18 cellular contexts compared by ENCODE assay signal in the genomic region with DNA sequence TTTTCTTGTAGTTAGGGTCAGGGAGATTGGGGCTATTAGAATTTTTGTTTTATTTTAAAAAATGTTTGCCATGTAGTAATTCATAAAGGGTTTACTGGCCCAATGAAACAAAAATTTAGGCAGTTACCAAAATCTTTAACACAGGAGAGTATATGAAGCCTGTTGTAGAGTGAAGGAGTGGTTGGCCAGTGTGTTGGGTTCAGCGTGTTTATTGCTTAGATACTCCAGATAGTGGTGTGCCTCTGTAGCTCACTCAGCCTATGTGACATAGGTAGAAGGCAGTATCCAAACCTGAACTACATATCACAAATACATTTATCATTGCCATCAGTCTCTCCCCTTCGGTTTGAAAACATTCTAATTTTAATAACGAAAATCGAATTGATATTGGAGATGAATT. TPM values are rescaled to one million over a fixed set of nuclear protein-coding genes. Genes with fewer than 3 reads are reported as not detected.
DNase-seq lines count a peak whose midpoint lies in the region; ATAC-seq, FAIRE-seq and TF ChIP-seq lines count a peak whose summit lies in the region.
"Had no signal": no experiment of that assay in that cellular context is flagged by ENCODE, and none has a peak within 500 bp of the region (broad histone marks: within the 10 kb centered on the region; RNA-seq: fewer than 3 reads in every experiment).

No MANE protein-coding gene starts in this region.

- H4K5ac ChIP-seq in IMR-90 (ENCODE audit: low read depth, low read length) = peak overlapping the region; percentile 91

- intact Hi-C loops in IMR-90 (cut with micrococcal nuclease) (loop anchor here (1.0 to 10.0 kb wide), 2 partner anchors 165 to 166 kb away; partner anchors contain the start of gene PLAA), kidney (cut with DNase I) (no loop called here)

- peaks cover 2 to 34% of the 10 kb centered on the region in 2 experiments for H3K79me1 ChIP-seq in IMR-90 (ENCODE audit: low read depth in 1 of 2, low read length in 2 of 2)

- WGBS in IMR-90 (ENCODE audit: extremely low coverage in 2 of 2, insufficient read length in 1 of 2), 2 experiments = no CpG with 5 or more reads among the region's 4 CpGs

- H3K18ac ChIP-seq in IMR-90 (ENCODE audit: low read depth, low read length) = peak overlapping the region; percentile 95

- H3K9ac ChIP-seq in IMR-90 (ENCODE audit: low read depth, low read length) = peak overlapping the region; percentile 99
- H3K9ac ChIP-seq in kidney (ENCODE audit: low read length in 2 of 2) = peak overlapping the region in 1 of 2 donors; percentile 59
- H3K9ac ChIP-seq in subcutaneous abdominal adipose tissue (ENCODE audit: low read length in 5 of 5) = peak overlapping the region in 3 of 5 donors; percentile 3 to 66 (median 50)
- H3K9ac ChIP-seq: KMS-11 had no signal

- no peak for TF ChIP-seq RAD21 in IMR-90 (IDR thresholded peaks at IDR 0.05; ENCODE audit: low read length)

- DNase-seq in IMR-90 = no peak
- no peak for DNase-seq in coronary artery (ENCODE audit: low spot score)
- DNase-seq in kidney = no peak
- DNase-seq in effector memory CD4-positive, alpha-beta T cell = no peak
- DNase-seq: activated CD4-positive, alpha-beta T cell treated with anti-CD3 and anti-CD28 coated beads, Interleukin-2, amount 50 U/mL, for 48 hours; activated T-cell treated with anti-CD3 and anti-CD28 coated beads, Interleukin-2, amount 50 U/mL, for 48 hours; C1 segment of cervical spinal cord; cerebellar nuclear complex; DMS 273 treated with DMSO at 0.1 percent for 48 hours; left colon; naive B cell; NCI-H226 had no signal

- H4K8ac ChIP-seq in IMR-90 (ENCODE audit: low read depth in 2 of 2, low read length in 2 of 2) = peak overlapping the region; percentile 33 to 65

- H3K4ac ChIP-seq in IMR-90 (ENCODE audit: low read depth, low read length) = peak overlapping the region; percentile 64

- TF ChIP-seq POLR2A in IMR-90 (IDR thresholded peaks at IDR 0.05; ENCODE audit: low read depth, low read length) = 0 out of 2 replicates have a peak, but pooled peaks have one; percentile 35

- H3K4me3 ChIP-seq in IMR-90 (ENCODE audit: insufficient read depth, low read depth, low read length) (peak overlapping the region; percentile 55), coronary artery (peak overlapping the region; percentile 47), kidney (ENCODE audit: low read length in 2 of 2) (peak overlapping the region; percentile 15 to 51), subcutaneous abdominal adipose tissue (ENCODE audit: low read depth in 1 of 5, low read length in 5 of 5) (peak overlapping the region in 3 of 5 donors; percentile 51 to 78 (median 62))
- no peak overlapping the region for H3K4me3 ChIP-seq in effector memory CD4-positive, alpha-beta T cell (ENCODE audit: insufficient read depth, low read depth, low read length, poor library complexity, severe bottlenecking)

- peak overlapping the region; percentile 20; the same call in 1 of the 2 replicates for H3K56ac ChIP-seq in IMR-90 (ENCODE audit: extremely low read depth, insufficient read depth, low read length)

- TF ChIP-seq CTCF in IMR-90 (conservative IDR thresholded peaks at IDR 0.05; ENCODE audit: low read depth, low read length) = no peak
- no peak for TF ChIP-seq CTCF in coronary artery (IDR thresholded peaks at IDR 0.05)
- TF ChIP-seq CTCF in kidney (IDR thresholded peaks at IDR 0.05; ENCODE audit: borderline replicate concordance, extremely low read depth, insufficient read depth) = no peak

- peak; percentile 33; the same call in 1 of the 2 replicates for ATAC-seq in IMR-90 (ENCODE audit: low read depth)
- no peak for ATAC-seq in HG02678 (IDR thresholded peaks at IDR 0.05; ENCODE audit: unreplicated experiment)
- ATAC-seq in HG02763 (IDR thresholded peaks at IDR 0.05; ENCODE audit: unreplicated experiment) = no peak
- ATAC-seq: left colon had no signal

- no TSS peak for BruUV-seq in IMR-90 (replicated peaks; lab: Mats Ljungman, UMichigan)

- in situ Hi-C loops in IMR-90 (cut with MboI; ENCODE audit: low sequenced_read_pairs) = no loop called here

- no peaks in the 10 kb centered on the region for H3K27me3 ChIP-seq in IMR-90 (ENCODE audit: control insufficient read depth, insufficient read depth, low read length)
- no peaks in the 10 kb centered on the region for H3K27me3 ChIP-seq in subcutaneous abdominal adipose tissue (ENCODE audit: control insufficient read depth in 5 of 5, insufficient read depth in 4 of 5, low read length in 5 of 5)
- H3K27me3 ChIP-seq in effector memory CD4-positive, alpha-beta T cell (replicated peaks; ENCODE audit: control insufficient read depth, insufficient read depth, low read length, poor library complexity, severe bottlenecking) = no peaks in the 10 kb centered on the region

- H2BK20ac ChIP-seq in IMR-90 (ENCODE audit: low read depth, low read length) = peak overlapping the region; percentile 51

- no peak overlapping the region for H2AFZ ChIP-seq in IMR-90 (replicated peaks; ENCODE audit: low read length, poor library complexity)

- peaks cover 4% of the 10 kb centered on the region; the same call in 1 of the 2 replicates for H3K36me3 ChIP-seq in IMR-90 (ENCODE audit: control insufficient read depth, insufficient read depth, low read length)
- H3K36me3 ChIP-seq in kidney (ENCODE audit: control insufficient read depth in 1 of 2, insufficient read depth in 2 of 2, low read length in 2 of 2) = no peaks in the 10 kb centered on the region
- H3K36me3 ChIP-seq in subcutaneous abdominal adipose tissue (ENCODE audit: control insufficient read depth in 5 of 5, insufficient read depth in 5 of 5, low read length in 5 of 5) = no peaks in the 10 kb centered on the region
- H3K36me3 ChIP-seq in effector memory CD4-positive, alpha-beta T cell (ENCODE audit: control insufficient read depth, insufficient read depth, low read length) = no peaks in the 10 kb centered on the region

- FAIRE-seq in kidney (lab: Jason Lieb, UNC) = no peak

- H2BK5ac ChIP-seq in IMR-90 (ENCODE audit: low read depth, low read length, poor library complexity, severe bottlenecking) = peak overlapping the region; percentile 96

- CTCF ChIA-PET in IMR-90 (lab: Yijun Ruan, JAX) = interaction anchor here (0.7 to 1.6 kb wide), 2 partner anchors 10 to 15 kb away, joined by 4 to 6 read pairs; no protein-coding TSS in a partner anchor

- no peaks in the 10 kb centered on the region for H3K9me3 ChIP-seq in IMR-90 (ENCODE audit: control insufficient read depth, insufficient read depth, low read length)
- H3K9me3 ChIP-seq in kidney (ENCODE audit: control insufficient read depth in 1 of 2, low read length in 2 of 2) = no peaks in the 10 kb centered on the region
- no peaks in the 10 kb centered on the region for H3K9me3 ChIP-seq in subcutaneous abdominal adipose tissue (ENCODE audit: control insufficient read depth in 5 of 5, low read length in 5 of 5)
- no peaks in the 10 kb centered on the region for H3K9me3 ChIP-seq in effector memory CD4-positive, alpha-beta T cell (ENCODE audit: control insufficient read depth, low read length)

- H3K14ac ChIP-seq in IMR-90 (replicated peaks; ENCODE audit: low read depth, low read length) = peak overlapping the region; percentile 50

- dilution Hi-C loops in IMR-90 (cut with HindIII; ENCODE audit: low sequenced_read_pairs, unreplicated experiment) = no loop called here

- H3K4me2 ChIP-seq in IMR-90 (ENCODE audit: low read depth, low read length) = peak overlapping the region; percentile 87
- H3K4me2 ChIP-seq: KMS-11 had no signal

- H2BK15ac ChIP-seq in IMR-90 (ENCODE audit: low read depth, low read length) = peak overlapping the region; percentile 69

- H2AK5ac ChIP-seq in IMR-90 (ENCODE audit: low read depth, low read length) = peak overlapping the region; percentile 16; the same call in 1 of the 2 replicates

- POLR2A ChIA-PET in IMR-90 (lab: Charles Lee; ENCODE audit: unreplicated experiment) = no interaction called here

- H3K27ac ChIP-seq in IMR-90 (ENCODE audit: insufficient read depth, low read length) (peak overlapping the region; percentile 95), coronary artery (no peak overlapping the region), kidney (ENCODE audit: low read depth in 2 of 2, low read length in 2 of 2) (peak overlapping the region in 1 of 2 donors; percentile 34), subcutaneous abdominal adipose tissue (ENCODE audit: low read depth, low read length) (peak overlapping the region; percentile 69)
- no peak overlapping the region for H3K27ac ChIP-seq in effector memory CD4-positive, alpha-beta T cell (ENCODE audit: insufficient read depth, low read length, poor library complexity, severe bottlenecking)
- H3K27ac ChIP-seq: KMS-11 had no signal

- no peak overlapping the region for H2AK9ac ChIP-seq in IMR-90 (replicated peaks; ENCODE audit: low read depth, low read length, poor library complexity)

- H3K9me1 ChIP-seq in IMR-90 (ENCODE audit: insufficient read depth, low read length) = no peaks in the 10 kb centered on the region

- H2BK120ac ChIP-seq in IMR-90 (ENCODE audit: low read depth, low read length) = peak overlapping the region; percentile 90

- H4K20me1 ChIP-seq in IMR-90 (ENCODE audit: insufficient read depth, low read length) = no peaks in the 10 kb centered on the region

- peak overlapping the region; percentile 61; the same call in 1 of the 2 replicates for H3K23ac ChIP-seq in IMR-90 (ENCODE audit: low read depth, low read length)

- peak overlapping the region; percentile 71 for H4K91ac ChIP-seq in IMR-90 (ENCODE audit: insufficient read depth, low read depth, low read length)

- H3K4me1 ChIP-seq in IMR-90 (ENCODE audit: control insufficient read depth, insufficient read depth, low read length) (peaks cover 11% of the 10 kb centered on the region), kidney (ENCODE audit: control insufficient read depth in 1 of 2, insufficient read depth in 1 of 2, low read depth in 1 of 2, low read length in 2 of 2) (no peaks in the 10 kb centered on the region), subcutaneous abdominal adipose tissue (ENCODE audit: control insufficient read depth in 5 of 5, insufficient read depth in 5 of 5, low read length in 5 of 5) (peaks cover 0 to 11% (median 7%) of the 10 kb centered on the region in 5 donors)
- no peaks in the 10 kb centered on the region for H3K4me1 ChIP-seq in effector memory CD4-positive, alpha-beta T cell (ENCODE audit: control insufficient read depth, insufficient read depth, low read length, poor library complexity, severe bottlenecking)

TF ChIP-seq in IMR-90, 13 proteins besides CTCF, POLR2A, EP300 and RAD21 (continues in another document):
- TF ChIP-seq FOS (IDR thresholded peaks at IDR 0.05; ENCODE audit: low read depth, low read length) (no peak), RCOR1 (IDR thresholded peaks at IDR 0.05; ENCODE audit: insufficient replicate concordance, low read length) (no peak), MXI1 (IDR thresholded peaks at IDR 0.05; ENCODE audit: borderline replicate concordance, low read depth, low read length) (no peak), SMC3 (IDR thresholded peaks at IDR 0.05; ENCODE audit: low read depth, low read length) (no peak), MAFK (IDR thresholded peaks at IDR 0.05; ENCODE audit: low read depth, low read length) (no peak)

RNA-seq across cellular contexts. Expression of gene TEK, which starts 1.2 kb away (rescaled TPM):
- total RNA-seq in IMR-90 (2012; rRNA removed) (10.8 and 11.7 TPM in 2 replicates), kidney (32.6 TPM)
- polyA plus RNA-seq in IMR-90 (2012; rRNA removed) (4.9 and 6.3 TPM in 2 replicates), kidney (ENCODE audit: insufficient read depth, low read depth, low replicate concordance) (16.1 TPM)
- polyA plus RNA-seq in IMR-90 (2012; cell fraction: cytosol; rRNA removed) = 2.4 TPM in 2 replicates
- polyA plus RNA-seq in IMR-90 (2012; cell fraction: nucleus; rRNA removed; ENCODE audit: low replicate concordance) = 1.1 and 6.6 TPM in 2 replicates
- total RNA-seq: epithelial cell of proximal tubule, SK-MEL-5 had no signal

Comparison
In these comparisons a context has a peak if more than half of its experiments do, and no peak if none do; other contexts are left out.
1. H3K27ac ChIP-seq: peak in IMR-90 (single experiment) and subcutaneous abdominal adipose tissue (single experiment); none in coronary artery (0 of 2) and effector memory CD4-positive, alpha-beta T cell (single experiment).